ENCODE assay signal across 8 cellular contexts in the genomic region with DNA sequence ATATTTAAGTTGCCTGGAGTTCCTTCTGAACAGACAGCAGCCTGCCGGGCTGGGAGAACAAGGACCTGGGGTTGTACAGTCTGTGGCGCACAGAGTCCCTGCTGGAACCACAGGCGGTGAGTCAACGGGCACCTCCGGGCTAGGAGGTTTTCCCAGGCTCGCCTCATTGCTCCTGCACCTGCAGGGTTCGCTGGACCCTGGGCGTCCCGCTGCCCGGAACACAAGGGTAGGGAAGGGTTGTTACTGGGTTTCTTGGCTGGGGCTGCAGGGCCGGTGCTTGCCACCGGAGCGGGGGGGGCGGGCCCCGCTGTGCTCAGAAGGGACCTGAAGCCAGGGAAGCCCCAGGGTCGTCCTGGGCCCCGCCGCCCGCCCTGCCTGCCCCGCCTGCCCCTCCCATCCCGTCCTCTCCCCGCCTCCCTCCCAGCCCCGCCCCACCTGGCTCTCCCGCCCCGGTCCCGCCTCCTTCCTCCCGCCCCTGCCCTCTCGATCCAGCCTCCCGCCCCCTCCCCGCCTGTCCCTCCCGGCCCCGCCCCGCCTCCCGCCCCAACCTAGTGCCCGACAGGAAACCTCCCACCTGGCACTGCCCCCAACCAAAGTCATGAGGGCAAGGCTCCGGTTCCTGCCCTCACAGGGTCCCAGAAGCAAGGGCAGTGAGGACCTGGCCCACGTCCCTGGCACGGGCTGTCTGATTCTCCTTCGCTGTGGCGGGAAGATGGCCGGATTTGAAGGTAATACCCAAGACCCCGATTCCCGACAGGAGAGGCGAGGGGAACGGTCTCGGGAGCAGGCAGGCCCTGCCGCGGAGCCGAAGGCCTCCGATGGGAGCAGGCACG. TPM values are rescaled to one million over a fixed set of nuclear protein-coding genes. Genes with fewer than 3 reads are reported as not detected.
DNase-seq lines count a peak whose midpoint lies in the region; TF ChIP-seq lines count a peak whose summit lies in the region.

No MANE protein-coding gene starts in this region.

- peak overlapping the region; percentile 82 for H3K4me3 Mint-ChIP-seq in activated T-helper 2 cell treated with anti-CD3 and anti-CD28 coated beads, Interferon-gamma antibody, Interleukin-2, Interleukin-4, amounts not matched to agents 10 μg/mL and 5 μg/mL and 100 μg/mL, durations not matched to agents 14 hours and 24 hours and 36 hours (ENCODE audit: low read depth)

- peaks cover 22% of the 10 kb centered on the region for H3K4me1 ChIP-seq in HUES6 (ENCODE audit: control insufficient read depth, insufficient read depth, low read length)
- peaks cover 0 to 16% (median 5%) of the 10 kb centered on the region in 4 donors for H3K4me1 ChIP-seq in Peyer's patch
- H3K4me1 ChIP-seq in neuron (ENCODE audit: insufficient read depth, low read length): peaks cover 20% of the 10 kb centered on the region
- H3K4me1 ChIP-seq in testis: peaks cover 16% of the 10 kb centered on the region

- DNase-seq in NCI-H1436 (lab: John Stamatoyannopoulos, UW) (peak; percentile 83), NCI-H1436 treated with DMSO at 0.1 percent for 48 hours (lab: John Stamatoyannopoulos, UW) (no peak), Peyer's patch (peak; percentile 86 to 92 (median 90)), fibroblast of villous mesenchyme (ENCODE audit: low read depth) (peak; percentile 61), testis (peak; percentile 83)
- peak; percentile 39 for DNase-seq in activated T-helper 2 cell treated with anti-CD3 and anti-CD28 coated beads, Interferon-gamma antibody, Interleukin-2, Interleukin-4, amounts not matched to agents 10 μg/mL and 5 μg/mL and 100 μg/mL, durations not matched to agents 14 hours and 24 hours and 36 hours (ENCODE audit: low spot score)

- TF ChIP-seq POLR2A in Peyer's patch (IDR thresholded peaks at IDR 0.05) (peak; percentile 19 to 35), testis (IDR thresholded peaks at IDR 0.05) (no peak)

- TF ChIP-seq CTCF in Peyer's patch (IDR thresholded peaks at IDR 0.05) (peak in 1 of 6 experiments; percentile 5), fibroblast of villous mesenchyme (IDR thresholded peaks at IDR 0.05; ENCODE audit: insufficient read depth, low read depth, low read length) (no peak), testis (IDR thresholded peaks at IDR 0.05) (no peak)

- H3K4me3 ChIP-seq in HUES6 (ENCODE audit: low read depth, low read length) (peak overlapping the region; percentile 95), Peyer's patch (peak overlapping the region; percentile 45 to 72 (median 63)), fibroblast of villous mesenchyme (ENCODE audit: low read depth, low read length) (peak overlapping the region; percentile 72), neuron (ENCODE audit: low read length) (peak overlapping the region; percentile 45), testis (peak overlapping the region; percentile 44 to 54)

- peak overlapping the region; percentile 9 for H3K27ac Mint-ChIP-seq in activated T-helper 2 cell treated with anti-CD3 and anti-CD28 coated beads, Interferon-gamma antibody, Interleukin-2, Interleukin-4, amounts not matched to agents 10 μg/mL and 5 μg/mL and 100 μg/mL, durations not matched to agents 14 hours and 24 hours and 36 hours

- H3K27me3 Mint-ChIP-seq in activated T-helper 2 cell treated with anti-CD3 and anti-CD28 coated beads, Interferon-gamma antibody, Interleukin-2, Interleukin-4, amounts not matched to agents 10 μg/mL and 5 μg/mL and 100 μg/mL, durations not matched to agents 14 hours and 24 hours and 36 hours (ENCODE audit: low read depth): no peaks in the 10 kb centered on the region

- H3K27me3 ChIP-seq in HUES6 (ENCODE audit: control insufficient read depth, insufficient read depth, low read length): no peaks in the 10 kb centered on the region
- H3K27me3 ChIP-seq in Peyer's patch: no peaks in the 10 kb centered on the region
- no peaks in the 10 kb centered on the region for H3K27me3 ChIP-seq in neuron (ENCODE audit: insufficient read depth, low read length)
- no peaks in the 10 kb centered on the region for H3K27me3 ChIP-seq in testis

- H2AFZ ChIP-seq in neuron (ENCODE audit: low read depth, low read length): no peak overlapping the region

- peaks cover 13% of the 10 kb centered on the region for H3K9me3 Mint-ChIP-seq in activated T-helper 2 cell treated with anti-CD3 and anti-CD28 coated beads, Interferon-gamma antibody, Interleukin-2, Interleukin-4, amounts not matched to agents 10 μg/mL and 5 μg/mL and 100 μg/mL, durations not matched to agents 14 hours and 24 hours and 36 hours

- intact Hi-C loops in activated T-helper 2 cell treated with anti-CD3 and anti-CD28 coated beads, Interferon-gamma antibody, Interleukin-2, Interleukin-4, amounts not matched to agents 10 μg/mL and 5 μg/mL and 100 μg/mL, durations not matched to agents 14 hours and 24 hours and 36 hours (cut with micrococcal nuclease): loop anchor here (1.0 to 2.0 kb wide), 3 partner anchors 30 to 165 kb away; a partner anchor contains a TSS
- intact Hi-C loops in testis (cut with DNase I; ENCODE audit: low total_unique reads): no loop called here

- H3K27ac ChIP-seq in HUES6 (ENCODE audit: low read depth, low read length) (no peak overlapping the region), Peyer's patch (peak overlapping the region; percentile 22 to 82 (median 58)), testis (peak overlapping the region; percentile 45 to 63)

- H3K9ac ChIP-seq in HUES6 (ENCODE audit: low read length): peak overlapping the region; percentile 73

- H3K9me3 ChIP-seq in HUES6 (ENCODE audit: control insufficient read depth, insufficient read depth, low read depth, low read length) (peaks cover 14% of the 10 kb centered on the region), Peyer's patch (peaks cover 0 to 2% (median 0%) of the 10 kb centered on the region in 4 donors), neuron (ENCODE audit: low read length) (no peaks in the 10 kb centered on the region), testis (no peaks in the 10 kb centered on the region)

- peaks cover 10% of the 10 kb centered on the region for H3K36me3 Mint-ChIP-seq in activated T-helper 2 cell treated with anti-CD3 and anti-CD28 coated beads, Interferon-gamma antibody, Interleukin-2, Interleukin-4, amounts not matched to agents 10 μg/mL and 5 μg/mL and 100 μg/mL, durations not matched to agents 14 hours and 24 hours and 36 hours (ENCODE audit: low read depth)

- H3K4me1 Mint-ChIP-seq in activated T-helper 2 cell treated with anti-CD3 and anti-CD28 coated beads, Interferon-gamma antibody, Interleukin-2, Interleukin-4, amounts not matched to agents 10 μg/mL and 5 μg/mL and 100 μg/mL, durations not matched to agents 14 hours and 24 hours and 36 hours (ENCODE audit: low read depth): peaks cover 6% of the 10 kb centered on the region

- peaks cover 21% of the 10 kb centered on the region for H3K36me3 ChIP-seq in HUES6 (ENCODE audit: control insufficient read depth, insufficient read depth, low read length)
- H3K36me3 ChIP-seq in Peyer's patch: peaks cover 0 to 9% (median 0%) of the 10 kb centered on the region in 3 donors
- H3K36me3 ChIP-seq in neuron (ENCODE audit: insufficient read depth, low read length): peaks cover 22% of the 10 kb centered on the region
- H3K36me3 ChIP-seq in testis (ENCODE audit: low read depth, missing control alignments): no peaks in the 10 kb centered on the region

- WGBS in testis, 2 donors: 0% methylated on average over 6 to 25 of the region's 51 CpGs

RNA-seq across cellular contexts. Expression of a gene that starts 6.8 kb away (rescaled TPM):
- total RNA-seq in Peyer's patch (10 to 100 TPM; 14.9 to 28.4 (median 20.7) TPM), fibroblast of villous mesenchyme (25.5 and 32.5 TPM in 2 replicates), testis (10 to 100 TPM; 35.2 to 36.1 TPM)
- total RNA-seq in activated T-helper 2 cell treated with anti-CD3 and anti-CD28 coated beads, Interferon-gamma antibody, Interleukin-2, Interleukin-4, amounts not matched to agents 10 μg/mL and 5 μg/mL and 100 μg/mL, durations not matched to agents 14 hours and 24 hours and 36 hours: 26.6 and 27.5 TPM in 2 replicates
- polyA plus RNA-seq in testis (ENCODE audit: insufficient read depth, low read depth, low replicate concordance): 33.8 TPM

RNA-seq across cellular contexts. Expression of a gene that starts 7.0 kb away (rescaled TPM):
- 10 to 100 TPM; 25.7 to 71.0 (median 38.4) TPM for total RNA-seq in Peyer's patch
- 28.4 and 29.3 TPM in 2 replicates for total RNA-seq in activated T-helper 2 cell treated with anti-CD3 and anti-CD28 coated beads, Interferon-gamma antibody, Interleukin-2, Interleukin-4, amounts not matched to agents 10 μg/mL and 5 μg/mL and 100 μg/mL, durations not matched to agents 14 hours and 24 hours and 36 hours
- 51.9 and 58.3 TPM in 2 replicates for total RNA-seq in fibroblast of villous mesenchyme
- 10 to 100 TPM; 77.6 to 80.3 TPM for total RNA-seq in testis
- polyA plus RNA-seq in testis (ENCODE audit: insufficient read depth, low read depth, low replicate concordance): 72.2 TPM

Comparison
In these comparisons a context has a peak if more than half of its experiments do, and no peak if none do; other contexts are left out.
1. H3K4me3 ChIP-seq: peak in every context shown above with its lines; median percentile 95 in HUES6; 72 in fibroblast of villous mesenchyme; 63 in Peyer's patch; 49 in testis; 45 in neuron.